ENCODE assay signal across 15 cellular contexts in genomic region chr19:1221904-1222255, GRCh38. TPM values are rescaled to one million over a fixed set of nuclear protein-coding genes. Genes with fewer than 3 reads are reported as not detected.
"Had no signal": no experiment of that assay in that cellular context is flagged by ENCODE, and none has a peak within 500 bp of the region (broad histone marks: within the 10 kb centered on the region; RNA-seq: fewer than 3 reads in every experiment).

No MANE protein-coding gene starts in this region.

- H3K27me3 ChIP-seq: right lobe of liver, suprapubic skin had no signal

- H3K36me3 Mint-ChIP-seq: brain had no signal

- H3K27ac Mint-ChIP-seq: activated CD4-positive, alpha-beta T cell treated with anti-CD3 and anti-CD28 coated beads, Interleukin-2, amount 10 ng/mL, durations not matched to agents 7 days and 5 days; activated naive CD4-positive, alpha-beta T cell treated with anti-CD3 and anti-CD28 coated beads, Interleukin-2, amount 10 ng/mL, durations not matched to agents 7 days and 5 days; activated T-helper 2 cell treated with anti-CD3 and anti-CD28 coated beads, Interferon-gamma antibody, Interleukin-2, Interleukin-4, amounts not matched to agents 10 μg/mL and 5 μg/mL and 100 μg/mL, durations not matched to agents 14 hours and 24 hours and 36 hours; brain; progenitor cell of endocrine pancreas; T-helper 1 cell treated with Interleukin-12 subunit alpha and Interleukin-12 subunit beta and Interleukin-4 antibody, amounts not matched to agents 30 μg/mL and 1 μg/mL, for 36 hours had no signal

- H3K4me1 ChIP-seq: right lobe of liver had no signal

- H3K9me3 ChIP-seq: right lobe of liver, suprapubic skin had no signal

- H3K4me3 ChIP-seq: right lobe of liver, suprapubic skin had no signal

- H3K27ac ChIP-seq: right lobe of liver, suprapubic skin had no signal

- H3K9me3 Mint-ChIP-seq: activated CD4-positive, alpha-beta T cell treated with anti-CD3 and anti-CD28 coated beads, Interleukin-2, amount 10 ng/mL, durations not matched to agents 7 days and 5 days; activated naive CD4-positive, alpha-beta T cell treated with anti-CD3 and anti-CD28 coated beads, Interleukin-2, amount 10 ng/mL, durations not matched to agents 7 days and 5 days; activated T-helper 2 cell treated with anti-CD3 and anti-CD28 coated beads, Interferon-gamma antibody, Interleukin-2, Interleukin-4, amounts not matched to agents 10 μg/mL and 5 μg/mL and 100 μg/mL, durations not matched to agents 14 hours and 24 hours and 36 hours; brain; neural crest cell; T-helper 1 cell treated with Interleukin-12 subunit alpha and Interleukin-12 subunit beta and Interleukin-4 antibody, amounts not matched to agents 30 μg/mL and 1 μg/mL, for 36 hours had no signal

- DNase-seq: activated CD4-positive, alpha-beta T cell treated with anti-CD3 and anti-CD28 coated beads, Interleukin-2, amount 10 ng/mL, durations not matched to agents 7 days and 5 days; activated CD4-positive, CD25-positive, alpha-beta regulatory T cell; activated naive CD4-positive, alpha-beta T cell treated with anti-CD3 and anti-CD28 coated beads, Interleukin-2, amount 10 ng/mL, durations not matched to agents 7 days and 5 days; activated T-cell treated with anti-CD3 and anti-CD28 coated beads for 4 hours; islet precursor cell; stimulated activated CD4-positive, alpha-beta T cell treated with anti-CD3 and anti-CD28 coated beads, Interleukin-12 subunit alpha, Interleukin-12 subunit beta, amount 100 ng/mL, for 4 hours; stimulated activated CD4-positive, alpha-beta T cell treated with anti-CD3 and anti-CD28 coated beads, Interleukin-2, amount 100 ng/mL, for 48 hours; stimulated activated naive CD4-positive, alpha-beta T cell treated with Interleukin-2 at 50 U/mL for 16 hours had no signal

RNA-seq across cellular contexts. Expression of gene CBARP, which starts 15.9 kb away (rescaled TPM):
- total RNA-seq: activated CD4-positive, alpha-beta T cell treated with anti-CD3 and anti-CD28 coated beads, Interleukin-2, amount 10 ng/mL, durations not matched to agents 7 days and 5 days had no signal
